In the genomic region with DNA sequence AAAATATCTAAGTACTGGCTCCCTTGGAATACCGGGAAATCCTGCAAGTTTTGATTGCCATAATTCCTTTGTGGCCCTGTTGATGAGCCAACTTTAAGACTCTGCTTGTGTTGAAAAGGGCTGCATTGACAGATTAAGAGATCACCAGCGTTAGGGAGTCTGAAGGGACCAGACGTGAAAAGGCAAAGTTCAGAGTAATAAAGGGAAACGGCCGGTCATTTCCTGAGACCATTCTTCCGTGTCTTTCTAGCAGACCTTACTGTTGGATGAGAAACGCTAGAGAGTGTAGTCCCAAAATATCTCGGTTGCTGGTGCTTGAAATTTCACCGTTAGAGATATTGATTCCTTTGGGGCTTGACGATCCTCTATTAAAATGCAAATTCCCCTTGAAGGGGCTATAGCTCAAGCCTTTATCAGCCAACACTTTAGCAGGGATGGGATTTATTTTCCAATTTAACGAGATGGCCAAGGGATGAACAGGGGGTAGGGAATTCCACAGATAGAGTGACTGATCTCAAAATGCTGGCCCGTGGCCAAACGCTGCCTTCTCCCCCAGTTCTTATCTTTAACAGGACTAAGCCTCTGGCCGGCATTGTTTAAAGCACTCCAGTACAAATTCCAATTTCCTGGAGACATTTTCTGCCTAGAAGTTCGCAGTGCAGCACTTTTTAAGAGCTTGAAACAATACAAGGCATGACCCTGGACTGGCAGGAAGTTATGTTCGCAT, we compare ENCODE assay signal across 9 cellular contexts.
DNase-seq lines count a peak whose midpoint lies in the region; ATAC-seq, FAIRE-seq and TF ChIP-seq lines count a peak whose summit lies in the region.
"Had no signal": no experiment of that assay in that cellular context is flagged by ENCODE, and none has a peak within 500 bp of the region (broad histone marks: within the 10 kb centered on the region; RNA-seq: fewer than 3 reads in every experiment).

No MANE protein-coding gene starts in this region.

- H3K9ac ChIP-seq in adipocyte (ENCODE audit: low read length) (no peak overlapping the region), HepG2 (ENCODE audit: insufficient read depth, low read depth, low read length) (no peak overlapping the region)

- no peak overlapping the region for H3K4me2 ChIP-seq in HepG2 (ENCODE audit: low read depth, low read length)

- H3K4me1 ChIP-seq in adipocyte (ENCODE audit: control insufficient read depth, insufficient read depth, low read length) (no peaks in the 10 kb centered on the region), HepG2 (ENCODE audit: insufficient read depth, low read length) (no peaks in the 10 kb centered on the region), upper lobe of right lung (peaks cover 6% of the 10 kb centered on the region), sigmoid colon (peaks cover 0 to 19% (median 13%) of the 10 kb centered on the region in 4 donors)

- H3K27me3 ChIP-seq in adipocyte (replicated peaks; ENCODE audit: control insufficient read depth, insufficient read depth, low read length) (peaks cover 70% of the 10 kb centered on the region), HepG2 (ENCODE audit: control insufficient read depth in 1 of 2, insufficient read depth in 2 of 2, low read length in 2 of 2) (peaks cover 4 to 23% of the 10 kb centered on the region in 2 experiments), upper lobe of right lung (peaks cover 53% of the 10 kb centered on the region), sigmoid colon (peaks cover 4 to 52% (median 7%) of the 10 kb centered on the region in 3 donors)

- DNase-seq in left cardiac atrium (peak; percentile 51), Right ventricle myocardium superior (no peak), adipocyte (ENCODE audit: low read depth) (peak; percentile 3), HepG2 (ENCODE audit: low spot score) (no peak), upper lobe of right lung (no peak), sigmoid colon (no peak)
- no peak for DNase-seq in stimulated activated CD8-positive, alpha-beta memory T cell treated with anti-CD3 and anti-CD28 coated beads, Interleukin-4, amount 100 ng/mL, for 48 hours
- DNase-seq: activated effector memory CD4-positive, alpha-beta T cell treated with anti-CD3 and anti-CD28 coated beads, Interleukin-2, amount 50 U/mL, for 16 hours had no signal

- H3K36me3 ChIP-seq in adipocyte (ENCODE audit: control insufficient read depth, insufficient read depth, low read length, severe bottlenecking) (no peaks in the 10 kb centered on the region), HepG2 (replicated peaks in 1 of 2; ENCODE audit: control insufficient read depth in 1 of 2, insufficient read depth in 2 of 2, low read length in 2 of 2) (no peaks in the 10 kb centered on the region), upper lobe of right lung (no peaks in the 10 kb centered on the region), sigmoid colon (no peaks in the 10 kb centered on the region)

- 9% methylated on average over 15 of the region's 16 CpGs for WGBS in HepG2 (ENCODE audit: low lambda C conversion rate)
- WGBS in sigmoid colon, 2 donors: 1 to 4% methylated on average over 16 of the region's 16 CpGs

- H3K79me2 ChIP-seq in HepG2 (ENCODE audit: insufficient read depth, low read length): no peaks in the 10 kb centered on the region

- peak; percentile 31 to 37 for ATAC-seq in left cardiac atrium
- ATAC-seq in Right ventricle myocardium superior (ENCODE audit: poor library complexity): no peak
- ATAC-seq in HepG2: no peak
- ATAC-seq in upper lobe of right lung: no peak
- ATAC-seq in GM18858 (IDR thresholded peaks at IDR 0.05; ENCODE audit: unreplicated experiment): no peak

- BruUV-seq in HepG2 (replicated peaks; lab: Mats Ljungman, UMichigan): no TSS peak

- peaks cover 16% of the 10 kb centered on the region for H3K9me3 ChIP-seq in adipocyte (ENCODE audit: control insufficient read depth, low read length)
- H3K9me3 ChIP-seq in HepG2 (ENCODE audit: low read length): no peaks in the 10 kb centered on the region
- no peaks in the 10 kb centered on the region for H3K9me3 ChIP-seq in upper lobe of right lung
- no peaks in the 10 kb centered on the region for H3K9me3 ChIP-seq in sigmoid colon

- in situ Hi-C loops in HepG2 (cut with HindIII; ENCODE audit: extremely low pct_ligation_motif_present, low pct_unique_long_range_greater_than_20kb): no loop called here

- H2AFZ ChIP-seq in HepG2 (ENCODE audit: low read length): no peak overlapping the region

- no peak for TF ChIP-seq RAD21 in HepG2 (CRISPR knock-in tag; IDR thresholded peaks at IDR 0.05)

- no peak for FAIRE-seq in HepG2 (lab: Jason Lieb, UNC)

- TF ChIP-seq CTCF in HepG2 (CRISPR knock-in tag; IDR thresholded peaks at IDR 0.05) (no peak), upper lobe of right lung (IDR thresholded peaks at IDR 0.05) (no peak), sigmoid colon (IDR thresholded peaks at IDR 0.05) (no peak)

- TF ChIP-seq EP300 in HepG2 (IDR thresholded peaks at IDR 0.05; ENCODE audit: low read depth in 2 of 2, low read length in 2 of 2) (no peak), HepG2 (CRISPR knock-in tag; IDR thresholded peaks at IDR 0.05; ENCODE audit: borderline replicate concordance) (no peak), sigmoid colon (IDR thresholded peaks at IDR 0.05) (no peak)

- TF ChIP-seq POLR2A in HepG2 (IDR thresholded peaks at IDR 0.05; ENCODE audit: insufficient read depth in 1 of 2, low read depth in 2 of 2, low read length in 2 of 2) (no peak), sigmoid colon (IDR thresholded peaks at IDR 0.05) (no peak)

- intact Hi-C loops in left cardiac atrium (cut with DNase I): loop anchor here in 1 of 2 donors (5.0 kb wide), 1 partner anchor 120 kb away; no protein-coding TSS in a partner anchor
- intact Hi-C loops in Right ventricle myocardium superior (cut with DNase I): no loop called here
- intact Hi-C loops in HepG2 (cut with micrococcal nuclease; ENCODE audit: unreplicated experiment): no loop called here
- intact Hi-C loops in upper lobe of right lung (cut with DNase I): no loop called here
- intact Hi-C loops in sigmoid colon (cut with DNase I): loop anchor here (5.0 kb wide), 2 partner anchors 305 to 430 kb away; a partner anchor contains a TSS

- H3K27ac ChIP-seq in HepG2 (ENCODE audit: extremely low read length, insufficient read depth, low read length) (no peak overlapping the region), upper lobe of right lung (no peak overlapping the region), sigmoid colon (no peak overlapping the region)

- POLR2A ChIA-PET in HepG2 (lab: Yijun Ruan, JAX): no interaction called here

- H3K4me3 ChIP-seq in adipocyte (ENCODE audit: low read length) (no peak overlapping the region), HepG2 (replicated peaks in 1 of 3; ENCODE audit: insufficient read depth in 1 of 3, low read depth in 2 of 3, low read length in 3 of 3) (no peak overlapping the region), upper lobe of right lung (peak overlapping the region; percentile 39), sigmoid colon (peak overlapping the region in 1 of 4 donors; percentile 50)

- H4K20me1 ChIP-seq in HepG2 (ENCODE audit: insufficient read depth, low read length): no peaks in the 10 kb centered on the region

- CTCF ChIA-PET in HepG2 (lab: Yijun Ruan, JAX; ENCODE audit: low intra/inter-chr PET ratio, low total read pairs): no interaction called here

TF ChIP-seq in HepG2, 621 proteins besides CTCF, POLR2A, EP300 and RAD21 (continues in another document):
- TF ChIP-seq, protein P1, sequence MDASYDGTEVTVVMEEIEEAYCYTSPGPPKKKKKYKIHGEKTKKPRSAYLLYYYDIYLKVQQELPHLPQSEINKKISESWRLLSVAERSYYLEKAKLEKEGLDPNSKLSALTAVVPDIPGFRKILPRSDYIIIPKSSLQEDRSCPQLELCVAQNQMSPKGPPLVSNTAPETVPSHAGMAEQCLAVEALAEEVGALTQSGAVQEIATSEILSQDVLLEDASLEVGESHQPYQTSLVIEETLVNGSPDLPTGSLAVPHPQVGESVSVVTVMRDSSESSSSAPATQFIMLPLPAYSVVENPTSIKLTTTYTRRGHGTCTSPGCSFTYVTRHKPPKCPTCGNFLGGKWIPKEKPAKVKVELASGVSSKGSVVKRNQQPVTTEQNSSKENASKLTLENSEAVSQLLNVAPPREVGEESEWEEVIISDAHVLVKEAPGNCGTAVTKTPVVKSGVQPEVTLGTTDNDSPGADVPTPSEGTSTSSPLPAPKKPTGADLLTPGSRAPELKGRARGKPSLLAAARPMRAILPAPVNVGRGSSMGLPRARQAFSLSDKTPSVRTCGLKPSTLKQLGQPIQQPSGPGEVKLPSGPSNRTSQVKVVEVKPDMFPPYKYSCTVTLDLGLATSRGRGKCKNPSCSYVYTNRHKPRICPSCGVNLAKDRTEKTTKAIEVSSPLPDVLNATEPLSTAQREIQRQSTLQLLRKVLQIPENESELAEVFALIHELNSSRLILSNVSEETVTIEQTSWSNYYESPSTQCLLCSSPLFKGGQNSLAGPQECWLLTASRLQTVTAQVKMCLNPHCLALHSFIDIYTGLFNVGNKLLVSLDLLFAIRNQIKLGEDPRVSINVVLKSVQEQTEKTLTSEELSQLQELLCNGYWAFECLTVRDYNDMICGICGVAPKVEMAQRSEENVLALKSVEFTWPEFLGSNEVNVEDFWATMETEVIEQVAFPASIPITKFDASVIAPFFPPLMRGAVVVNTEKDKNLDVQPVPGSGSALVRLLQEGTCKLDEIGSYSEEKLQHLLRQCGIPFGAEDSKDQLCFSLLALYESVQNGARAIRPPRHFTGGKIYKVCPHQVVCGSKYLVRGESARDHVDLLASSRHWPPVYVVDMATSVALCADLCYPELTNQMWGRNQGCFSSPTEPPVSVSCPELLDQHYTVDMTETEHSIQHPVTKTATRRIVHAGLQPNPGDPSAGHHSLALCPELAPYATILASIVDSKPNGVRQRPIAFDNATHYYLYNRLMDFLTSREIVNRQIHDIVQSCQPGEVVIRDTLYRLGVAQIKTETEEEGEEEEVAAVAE (CRISPR knock-in tag; IDR thresholded peaks at IDR 0.05; ENCODE audit: borderline replicate concordance): no peak
- TF ChIP-seq, protein P2, sequence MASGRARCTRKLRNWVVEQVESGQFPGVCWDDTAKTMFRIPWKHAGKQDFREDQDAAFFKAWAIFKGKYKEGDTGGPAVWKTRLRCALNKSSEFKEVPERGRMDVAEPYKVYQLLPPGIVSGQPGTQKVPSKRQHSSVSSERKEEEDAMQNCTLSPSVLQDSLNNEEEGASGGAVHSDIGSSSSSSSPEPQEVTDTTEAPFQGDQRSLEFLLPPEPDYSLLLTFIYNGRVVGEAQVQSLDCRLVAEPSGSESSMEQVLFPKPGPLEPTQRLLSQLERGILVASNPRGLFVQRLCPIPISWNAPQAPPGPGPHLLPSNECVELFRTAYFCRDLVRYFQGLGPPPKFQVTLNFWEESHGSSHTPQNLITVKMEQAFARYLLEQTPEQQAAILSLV (CRISPR knock-in tag; IDR thresholded peaks at IDR 0.05; ENCODE audit: borderline replicate concordance): no peak

Comparison
In these comparisons a context has a peak if more than half of its experiments do, and no peak if none do; other contexts are left out.
1. ATAC-seq: peak in left cardiac atrium (2 of 2); none in Right ventricle myocardium superior (single experiment), HepG2 (single experiment), upper lobe of right lung (single experiment) and GM18858 (single experiment).
2. DNase-seq: peak in left cardiac atrium (single experiment) and adipocyte (single experiment); none in Right ventricle myocardium superior (single experiment), HepG2 (single experiment), upper lobe of right lung (single experiment), sigmoid colon (single experiment) and stimulated activated CD8-positive, alpha-beta memory T cell treated with anti-CD3 and anti-CD28 coated beads, Interleukin-4, amount 100 ng/mL, for 48 hours (single experiment).